In the genomic region with DNA sequence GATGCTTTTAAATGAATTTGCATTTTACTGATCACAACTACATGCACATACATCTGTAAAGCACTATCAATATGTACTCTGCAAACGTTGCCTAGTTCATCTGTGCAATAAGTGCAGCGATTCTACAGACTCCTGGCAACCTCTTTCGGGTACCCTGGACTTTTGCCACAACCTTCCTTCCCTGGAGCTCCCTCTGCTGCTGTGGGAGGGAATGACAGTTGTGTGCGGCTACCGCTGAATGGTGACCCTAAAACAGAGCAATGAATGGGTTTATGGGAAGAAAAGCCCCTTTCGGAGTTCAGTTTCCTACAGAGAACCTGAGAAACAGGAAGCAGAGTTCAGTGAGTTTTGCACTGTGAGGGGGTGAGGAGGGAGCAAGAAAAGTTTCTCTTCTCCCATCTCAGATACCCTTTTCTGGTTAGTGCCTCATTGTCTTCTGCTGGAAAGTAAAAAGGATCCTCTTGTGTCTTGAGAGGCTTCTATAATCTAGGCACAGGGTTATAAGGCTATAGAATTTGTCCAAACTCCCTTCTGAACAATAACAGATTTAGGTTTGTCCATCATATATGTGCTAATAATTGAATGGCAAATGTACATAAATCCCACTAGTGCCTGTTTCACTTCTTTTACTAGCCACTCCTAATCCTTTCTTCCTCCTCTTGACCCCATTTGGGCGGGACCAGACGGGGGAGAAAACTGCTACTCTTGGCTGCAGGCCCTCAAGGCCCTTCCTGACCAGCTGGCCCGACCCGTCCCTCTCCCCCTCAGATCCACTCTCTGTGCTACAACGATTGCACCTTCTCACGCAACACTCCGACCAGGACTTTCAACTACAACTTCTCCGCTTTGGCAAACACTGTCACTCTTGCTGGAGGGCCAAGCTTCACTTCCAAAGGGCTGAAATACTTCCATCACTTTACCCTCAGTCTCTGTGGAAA, we compare ENCODE assay signal across 8 cellular contexts.
DNase-seq lines count a peak whose midpoint lies in the region; ATAC-seq lines count a peak whose summit lies in the region.

No MANE protein-coding gene starts in this region.

- ATAC-seq in GM21447 (IDR thresholded peaks at IDR 0.05; ENCODE audit: unreplicated experiment) (peak; percentile 67), GM18867 (IDR thresholded peaks at IDR 0.05; ENCODE audit: unreplicated experiment) (no peak)

- DNase-seq in COLO668 (lab: John Stamatoyannopoulos, UW; ENCODE audit: unreplicated experiment) (peak; percentile 76), NCI-H82 treated with DMSO at 0.1 percent for 48 hours (lab: John Stamatoyannopoulos, UW; ENCODE audit: unreplicated experiment) (peak; percentile 46), activated T-cell treated with anti-CD3 and anti-CD28 coated beads for 4 hours (peak; percentile 49), glomerular visceral epithelial cell (ENCODE audit: extremely low spot score) (peak; percentile 54), HCEC 1CT (no peak)
- DNase-seq in stimulated activated CD4-positive, alpha-beta T cell treated with anti-CD3 and anti-CD28 coated beads, Interleukin-1b, Interleukin-23, amount 100 ng/mL, for 24 hours (ENCODE audit: low read depth in 4 of 4, low spot score in 1 of 4) = peak in 3 of 4 experiments; percentile 29 to 45 (median 34)
